In genomic region chr11:28878025-28878424, GRCh38 we compare ENCODE assay signal across 1 cellular context.
TF ChIP-seq lines count a peak whose summit lies in the region.

No MANE protein-coding gene starts in this region.

TF ChIP-seq in K562, 482 proteins besides CTCF, POLR2A, EP300 and RAD21:
- TF ChIP-seq ELF4 (CRISPR knock-in tag; IDR thresholded peaks at IDR 0.05): no peak
- TF ChIP-seq C11orf30 (IDR thresholded peaks at IDR 0.05; ENCODE audit: low read depth): peak; percentile 11; the same call in 1 of the 2 replicates
- no peak for TF ChIP-seq COPS2 (conservative IDR thresholded peaks at IDR 0.05)
- peak; percentile 55; the same call in 1 of the 2 replicates for TF ChIP-seq ZNF316 (IDR thresholded peaks at IDR 0.05)
- TF ChIP-seq MAFF (IDR thresholded peaks at IDR 0.05; ENCODE audit: low read length): 0 out of 2 replicates have a peak, but pooled peaks have one; percentile 34
